Comparison of ENCODE assay signal across 13 cellular contexts in the genomic region with DNA sequence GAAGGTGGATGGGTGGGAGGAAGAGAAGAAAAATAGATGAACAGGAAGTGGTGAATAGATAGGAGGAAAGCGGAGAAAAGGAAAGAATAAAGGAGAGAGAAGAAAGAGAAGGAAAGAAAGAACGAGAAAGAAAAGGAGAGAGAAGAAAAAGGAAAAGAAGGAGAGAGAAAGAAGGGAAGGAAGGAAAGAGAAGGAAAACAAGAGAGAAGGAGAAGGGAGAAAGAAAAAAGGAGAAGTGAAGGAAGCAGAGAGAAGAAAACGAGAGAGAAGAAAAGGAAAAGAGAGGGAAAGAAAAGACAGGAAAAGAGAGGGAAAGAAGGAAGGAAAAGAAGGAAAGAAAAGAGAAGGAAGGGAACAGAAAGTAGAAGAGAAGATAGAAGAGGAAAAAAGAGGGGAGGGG.
DNase-seq lines count a peak whose midpoint lies in the region; ATAC-seq and TF ChIP-seq lines count a peak whose summit lies in the region.
"Had no signal": no experiment of that assay in that cellular context is flagged by ENCODE, and none has a peak within 500 bp of the region (broad histone marks: within the 10 kb centered on the region; RNA-seq: fewer than 3 reads in every experiment).

No MANE protein-coding gene starts in this region.

- H3K4me3 Mint-ChIP-seq in activated naive CD4-positive, alpha-beta T cell treated with anti-CD3 and anti-CD28 coated beads, Interleukin-2, amount 50 U/mL, for 24 hours: peak overlapping the region; percentile 39
- peak overlapping the region; percentile 5 for H3K4me3 Mint-ChIP-seq in Caco-2 (ENCODE audit: unreplicated experiment)
- H3K4me3 Mint-ChIP-seq in activated naive CD8-positive, alpha-beta T cell treated with anti-CD3 and anti-CD28 coated beads, Interleukin-2, amount 10 ng/mL, durations not matched to agents 7 days and 5 days: no peak overlapping the region
- no peak overlapping the region for H3K4me3 Mint-ChIP-seq in osteocyte (ENCODE audit: unreplicated experiment)

- H3K27me3 Mint-ChIP-seq in activated naive CD4-positive, alpha-beta T cell treated with anti-CD3 and anti-CD28 coated beads, Interleukin-2, amount 50 U/mL, for 24 hours: no peaks in the 10 kb centered on the region
- peaks cover 3% of the 10 kb centered on the region for H3K27me3 Mint-ChIP-seq in Caco-2 (ENCODE audit: insufficient read depth, unreplicated experiment)
- peaks cover 4% of the 10 kb centered on the region for H3K27me3 Mint-ChIP-seq in activated naive CD8-positive, alpha-beta T cell treated with anti-CD3 and anti-CD28 coated beads, Interleukin-2, amount 10 ng/mL, durations not matched to agents 7 days and 5 days
- H3K27me3 Mint-ChIP-seq in osteocyte (ENCODE audit: unreplicated experiment): no peaks in the 10 kb centered on the region

- peaks cover 9% of the 10 kb centered on the region for H3K36me3 Mint-ChIP-seq in activated naive CD4-positive, alpha-beta T cell treated with anti-CD3 and anti-CD28 coated beads, Interleukin-2, amount 50 U/mL, for 24 hours
- peaks cover 6 to 23% of the 10 kb centered on the region in 2 donors for H3K36me3 Mint-ChIP-seq in activated naive CD4-positive, alpha-beta T cell treated with anti-CD3 and anti-CD28 coated beads, Interleukin-2, amount 50 U/mL, for 72 hours
- peaks cover 23% of the 10 kb centered on the region for H3K36me3 Mint-ChIP-seq in Caco-2 (ENCODE audit: insufficient read depth, unreplicated experiment)
- peaks cover 6% of the 10 kb centered on the region for H3K36me3 Mint-ChIP-seq in activated naive CD8-positive, alpha-beta T cell treated with anti-CD3 and anti-CD28 coated beads, Interleukin-2, amount 10 ng/mL, durations not matched to agents 7 days and 5 days
- peaks cover 9% of the 10 kb centered on the region for H3K36me3 Mint-ChIP-seq in osteocyte (ENCODE audit: unreplicated experiment)

- TF ChIP-seq CTCF in Caco-2 (IDR thresholded peaks at IDR 0.05; ENCODE audit: insufficient read depth in 1 of 2, low read depth in 1 of 2, low read length in 1 of 2, severe bottlenecking in 1 of 2, unreplicated experiment in 1 of 2) (no peak), osteocyte (IDR thresholded peaks at IDR 0.05) (no peak)

- intact Hi-C loops in Caco-2 (cut with micrococcal nuclease; ENCODE audit: unreplicated experiment): no loop called here

- DNase-seq in activated naive CD4-positive, alpha-beta T cell treated with anti-CD3 and anti-CD28 coated beads, Interleukin-2, amount 50 U/mL, for 72 hours (ENCODE audit: low spot score in 2 of 2): no peak
- DNase-seq in Caco-2: no peak
- DNase-seq in activated naive CD8-positive, alpha-beta T cell treated with anti-CD3 and anti-CD28 coated beads, Interleukin-2, amount 10 ng/mL, durations not matched to agents 7 days and 5 days: no peak
- DNase-seq in osteocyte (ENCODE audit: extremely low spot score, unreplicated experiment): no peak
- no peak for DNase-seq in inferior parietal cortex (ENCODE audit: extremely low spot score)
- DNase-seq: EL, KG1, NCI-H1417 treated with DMSO at 0.1 percent for 48 hours, NCI-H2029, NCI-H524 treated with DMSO at 0.1 percent for 48 hours had no signal

- CTCF ChIA-PET in Caco-2 (lab: Charles Lee): no interaction called here

- H3K4me3 ChIP-seq in Caco-2 (ENCODE audit: low read depth, low read length): no peak overlapping the region

- no peaks in the 10 kb centered on the region for H3K9me3 ChIP-seq in Caco-2

- no peaks in the 10 kb centered on the region for H3K4me1 ChIP-seq in Caco-2

- POLR2A ChIA-PET in Caco-2 (lab: Charles Lee): no interaction called here
- POLR2A ChIA-PET in activated naive CD8-positive, alpha-beta T cell treated with anti-CD3 and anti-CD28 coated beads, Interleukin-2, amount 10 ng/mL, durations not matched to agents 7 days and 5 days (lab: Charles Lee): no interaction called here

- no TSS peak for BruUV-seq in Caco-2 (replicated peaks; lab: Mats Ljungman, UMichigan)

- H3K9me3 Mint-ChIP-seq in activated naive CD4-positive, alpha-beta T cell treated with anti-CD3 and anti-CD28 coated beads, Interleukin-2, amount 50 U/mL, for 24 hours: peaks cover 6% of the 10 kb centered on the region
- peaks cover 17 to 29% of the 10 kb centered on the region in 2 donors for H3K9me3 Mint-ChIP-seq in activated naive CD4-positive, alpha-beta T cell treated with anti-CD3 and anti-CD28 coated beads, Interleukin-2, amount 50 U/mL, for 72 hours
- peaks cover 27% of the 10 kb centered on the region for H3K9me3 Mint-ChIP-seq in Caco-2 (ENCODE audit: unreplicated experiment)
- peaks cover 6% of the 10 kb centered on the region for H3K9me3 Mint-ChIP-seq in activated naive CD8-positive, alpha-beta T cell treated with anti-CD3 and anti-CD28 coated beads, Interleukin-2, amount 10 ng/mL, durations not matched to agents 7 days and 5 days
- no peaks in the 10 kb centered on the region for H3K9me3 Mint-ChIP-seq in osteocyte (ENCODE audit: unreplicated experiment)

- no peaks in the 10 kb centered on the region for H3K36me3 ChIP-seq in Caco-2 (ENCODE audit: control insufficient read depth, insufficient read depth, low read length)

- ATAC-seq in activated naive CD4-positive, alpha-beta T cell treated with anti-CD3 and anti-CD28 coated beads, Interleukin-2, amount 50 U/mL, for 72 hours: no peak
- ATAC-seq in activated naive CD8-positive, alpha-beta T cell treated with anti-CD3 and anti-CD28 coated beads, Interleukin-2, amount 10 ng/mL, durations not matched to agents 7 days and 5 days (ENCODE audit: low read depth): no peak
- no peak for ATAC-seq in GM18868 (IDR thresholded peaks at IDR 0.05; ENCODE audit: unreplicated experiment)
- ATAC-seq in GM18498 (IDR thresholded peaks at IDR 0.05; ENCODE audit: unreplicated experiment): no peak

- H3K27ac Mint-ChIP-seq in activated naive CD4-positive, alpha-beta T cell treated with anti-CD3 and anti-CD28 coated beads, Interleukin-2, amount 50 U/mL, for 24 hours: peak overlapping the region; percentile 62
- peak overlapping the region in 1 of 2 donors; percentile 15 for H3K27ac Mint-ChIP-seq in activated naive CD4-positive, alpha-beta T cell treated with anti-CD3 and anti-CD28 coated beads, Interleukin-2, amount 50 U/mL, for 72 hours
- H3K27ac Mint-ChIP-seq in Caco-2 (ENCODE audit: unreplicated experiment) (peak overlapping the region; percentile 25), osteocyte (ENCODE audit: unreplicated experiment) (peak overlapping the region; percentile 44)
- peak overlapping the region; percentile 51 for H3K27ac Mint-ChIP-seq in activated naive CD8-positive, alpha-beta T cell treated with anti-CD3 and anti-CD28 coated beads, Interleukin-2, amount 10 ng/mL, durations not matched to agents 7 days and 5 days

- no peaks in the 10 kb centered on the region for H3K27me3 ChIP-seq in Caco-2 (replicated peaks; ENCODE audit: control insufficient read depth, insufficient read depth, low read length)

- H3K4me1 Mint-ChIP-seq in activated naive CD4-positive, alpha-beta T cell treated with anti-CD3 and anti-CD28 coated beads, Interleukin-2, amount 50 U/mL, for 24 hours: peaks cover 16% of the 10 kb centered on the region
- peaks cover 7% of the 10 kb centered on the region for H3K4me1 Mint-ChIP-seq in Caco-2 (ENCODE audit: low read depth, unreplicated experiment)
- peaks cover 5% of the 10 kb centered on the region for H3K4me1 Mint-ChIP-seq in activated naive CD8-positive, alpha-beta T cell treated with anti-CD3 and anti-CD28 coated beads, Interleukin-2, amount 10 ng/mL, durations not matched to agents 7 days and 5 days
- peaks cover 19% of the 10 kb centered on the region for H3K4me1 Mint-ChIP-seq in osteocyte (ENCODE audit: unreplicated experiment)

Comparison
In these comparisons a context has a peak if more than half of its experiments do, and no peak if none do; other contexts are left out.
1. H3K4me3 Mint-ChIP-seq: peak in activated naive CD4-positive, alpha-beta T cell treated with anti-CD3 and anti-CD28 coated beads, Interleukin-2, amount 50 U/mL, for 24 hours (single experiment) and Caco-2 (single experiment); none in activated naive CD8-positive, alpha-beta T cell treated with anti-CD3 and anti-CD28 coated beads, Interleukin-2, amount 10 ng/mL, durations not matched to agents 7 days and 5 days (single experiment) and osteocyte (single experiment).